12 cellular contexts compared by ENCODE assay signal in the genomic region with DNA sequence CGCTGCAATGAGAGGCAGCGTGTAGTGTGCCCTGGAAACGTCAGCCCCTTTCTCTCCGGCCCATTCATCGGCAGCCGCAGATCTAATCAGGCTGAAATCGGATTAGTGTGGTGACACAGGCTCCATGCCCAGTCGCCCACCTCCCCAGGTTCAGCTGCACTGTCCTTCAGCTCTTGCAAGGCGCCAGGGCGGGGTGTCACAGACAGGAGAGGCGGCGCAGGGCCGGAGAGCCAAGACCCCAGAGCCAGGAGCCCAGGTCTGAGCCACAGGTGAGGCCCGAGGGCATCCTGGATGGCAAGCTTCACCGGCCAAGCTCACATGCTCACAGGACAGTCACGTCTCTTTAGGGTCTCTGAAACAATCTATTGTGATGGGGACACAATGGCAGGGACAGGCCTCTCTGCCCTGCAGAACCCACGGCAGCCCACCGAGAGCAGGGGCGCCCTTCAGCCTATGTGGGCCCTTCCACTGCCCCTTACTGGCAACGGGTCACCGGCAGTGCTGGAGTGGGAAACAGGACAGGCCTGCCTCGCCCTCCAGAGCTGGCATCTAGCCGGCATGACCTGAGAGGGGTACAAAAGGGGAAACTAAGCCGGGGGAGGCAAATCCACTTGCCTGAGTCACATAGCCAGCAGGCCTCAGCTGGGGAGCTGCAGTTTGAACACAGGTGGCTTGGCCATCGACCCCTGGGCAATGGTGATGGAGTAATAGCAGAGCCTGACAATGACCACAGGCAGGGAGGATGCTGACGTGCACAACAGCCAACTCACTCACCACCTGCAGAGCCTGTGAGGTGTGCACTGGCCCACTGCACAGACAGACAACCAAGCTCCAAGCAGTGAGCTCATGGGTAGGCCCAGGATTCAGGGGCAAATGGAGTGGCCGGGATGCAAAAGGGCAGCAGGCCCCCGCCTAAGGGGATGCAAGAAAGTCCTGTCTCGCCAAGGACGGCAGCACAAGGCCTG. TPM values are rescaled to one million over a fixed set of nuclear protein-coding genes. Genes with fewer than 3 reads are reported as not detected.
DNase-seq lines count a peak whose midpoint lies in the region; ATAC-seq and TF ChIP-seq lines count a peak whose summit lies in the region.
"Had no signal": no experiment of that assay in that cellular context is flagged by ENCODE, and none has a peak within 500 bp of the region (broad histone marks: within the 10 kb centered on the region; RNA-seq: fewer than 3 reads in every experiment).

No MANE protein-coding gene starts in this region.

- H3K27ac Mint-ChIP-seq in activated T-cell treated with anti-CD3 and anti-CD28 coated beads, Interleukin-2, amount 50 U/mL, for 72 hours, result no peak overlapping the region
- H3K27ac Mint-ChIP-seq in stimulated activated memory B cell treated with anti-CD40 and anti-IgM and Interleukin-4, amounts not matched to agents 10 μg/mL and 1 μg/mL and 100 μg/mL, for 72 hours, result peak overlapping the region; percentile 87

- H3K27me3 Mint-ChIP-seq in activated T-cell treated with anti-CD3 and anti-CD28 coated beads, Interleukin-2, amount 50 U/mL, for 4 hours (ENCODE audit: low read depth), result no peaks in the 10 kb centered on the region
- no peaks in the 10 kb centered on the region for H3K27me3 Mint-ChIP-seq in activated T-cell treated with anti-CD3 and anti-CD28 coated beads, Interleukin-2, amount 50 U/mL, for 72 hours (ENCODE audit: low read depth)
- no peaks in the 10 kb centered on the region for H3K27me3 Mint-ChIP-seq in stimulated activated memory B cell treated with anti-CD40 and anti-IgM and Interleukin-4, amounts not matched to agents 10 μg/mL and 1 μg/mL and 100 μg/mL, for 72 hours

- H3K4me3 Mint-ChIP-seq in activated T-cell treated with anti-CD3 and anti-CD28 coated beads, Interleukin-2, amount 50 U/mL, for 4 hours, result peak overlapping the region; percentile 31
- H3K4me3 Mint-ChIP-seq in activated T-cell treated with anti-CD3 and anti-CD28 coated beads, Interleukin-2, amount 50 U/mL, for 72 hours, result no peak overlapping the region
- no peak overlapping the region for H3K4me3 Mint-ChIP-seq in stimulated activated memory B cell treated with anti-CD40 and anti-IgM and Interleukin-4, amounts not matched to agents 10 μg/mL and 1 μg/mL and 100 μg/mL, for 72 hours
- H3K4me3 Mint-ChIP-seq: H9 had no signal

- ATAC-seq in activated T-cell treated with anti-CD3 and anti-CD28 coated beads, Interleukin-2, amount 50 U/mL, for 4 hours, result no peak
- no peak for ATAC-seq in activated T-cell treated with anti-CD3 and anti-CD28 coated beads, Interleukin-2, amount 50 U/mL, for 72 hours (replicated peaks in 1 of 2)
- ATAC-seq in stimulated activated memory B cell treated with anti-CD40 and anti-IgM and Interleukin-4, amounts not matched to agents 10 μg/mL and 1 μg/mL and 100 μg/mL, for 72 hours, result no peak
- ATAC-seq in esophagus mucosa, result no peak
- no peak for ATAC-seq in HG03039 (IDR thresholded peaks at IDR 0.05; ENCODE audit: unreplicated experiment)
- no peak for ATAC-seq in HG02840 (IDR thresholded peaks at IDR 0.05; ENCODE audit: low FRiP score, unreplicated experiment)

- in situ Hi-C loops in astrocyte of the cerebellum (cut with HindIII; ENCODE audit: low sequenced_read_pairs), result no loop called here

- TF ChIP-seq CTCF in astrocyte of the cerebellum (IDR thresholded peaks at IDR 0.05; ENCODE audit: low read depth, low read length, missing control alignments), result no peak

- H3K9me3 Mint-ChIP-seq in activated T-cell treated with anti-CD3 and anti-CD28 coated beads, Interleukin-2, amount 50 U/mL, for 4 hours, result no peaks in the 10 kb centered on the region
- no peaks in the 10 kb centered on the region for H3K9me3 Mint-ChIP-seq in activated T-cell treated with anti-CD3 and anti-CD28 coated beads, Interleukin-2, amount 50 U/mL, for 72 hours
- H3K9me3 Mint-ChIP-seq in stimulated activated memory B cell treated with anti-CD40 and anti-IgM and Interleukin-4, amounts not matched to agents 10 μg/mL and 1 μg/mL and 100 μg/mL, for 72 hours, result no peaks in the 10 kb centered on the region
- H3K9me3 Mint-ChIP-seq: H9 had no signal

- H3K4me1 Mint-ChIP-seq in activated T-cell treated with anti-CD3 and anti-CD28 coated beads, Interleukin-2, amount 50 U/mL, for 4 hours (ENCODE audit: low read depth), result no peaks in the 10 kb centered on the region
- H3K4me1 Mint-ChIP-seq in activated T-cell treated with anti-CD3 and anti-CD28 coated beads, Interleukin-2, amount 50 U/mL, for 72 hours (ENCODE audit: low read depth), result no peaks in the 10 kb centered on the region
- peaks cover 78% of the 10 kb centered on the region for H3K4me1 Mint-ChIP-seq in stimulated activated memory B cell treated with anti-CD40 and anti-IgM and Interleukin-4, amounts not matched to agents 10 μg/mL and 1 μg/mL and 100 μg/mL, for 72 hours

- DNase-seq in activated T-cell treated with anti-CD3 and anti-CD28 coated beads, Interleukin-2, amount 50 U/mL, for 4 hours, result no peak
- no peak for DNase-seq in activated T-cell treated with anti-CD3 and anti-CD28 coated beads, Interleukin-2, amount 50 U/mL, for 72 hours
- DNase-seq in astrocyte of the cerebellum (ENCODE audit: low read depth), result peak; percentile 60
- DNase-seq in kidney tubule cell (ENCODE audit: low spot score), result peak; percentile 80
- DNase-seq: H9, NCI-H2029 treated with DMSO at 0.1 percent for 48 hours had no signal

- no peak overlapping the region for H3K4me3 ChIP-seq in astrocyte of the cerebellum (ENCODE audit: low read depth, low read length)
- H3K4me3 ChIP-seq: PC-9, tibial artery had no signal

- no peaks in the 10 kb centered on the region for H3K36me3 Mint-ChIP-seq in activated T-cell treated with anti-CD3 and anti-CD28 coated beads, Interleukin-2, amount 50 U/mL, for 4 hours (ENCODE audit: insufficient read depth)
- no peaks in the 10 kb centered on the region for H3K36me3 Mint-ChIP-seq in activated T-cell treated with anti-CD3 and anti-CD28 coated beads, Interleukin-2, amount 50 U/mL, for 72 hours (ENCODE audit: insufficient read depth in 2 of 2)
- peaks cover 27% of the 10 kb centered on the region for H3K36me3 Mint-ChIP-seq in stimulated activated memory B cell treated with anti-CD40 and anti-IgM and Interleukin-4, amounts not matched to agents 10 μg/mL and 1 μg/mL and 100 μg/mL, for 72 hours

RNA-seq across cellular contexts. Expression of gene VAV2, which starts 48.1 kb away (rescaled TPM):
- total RNA-seq in activated T-cell treated with anti-CD3 and anti-CD28 coated beads, Interleukin-2, amount 50 U/mL, for 4 hours, result 1 to 10 TPM; 2.7 to 3.7 (median 3.2) TPM
- total RNA-seq in activated T-cell treated with anti-CD3 and anti-CD28 coated beads, Interleukin-2, amount 50 U/mL, for 72 hours, result 1 to 10 TPM; 4.6 to 5.1 TPM
- 9.1 TPM for total RNA-seq in esophagus mucosa

Comparison
In these comparisons a context has a peak if more than half of its experiments do, and no peak if none do; other contexts are left out.
1. DNase-seq: peak in astrocyte of the cerebellum (single experiment) and kidney tubule cell (single experiment); none in activated T-cell treated with anti-CD3 and anti-CD28 coated beads, Interleukin-2, amount 50 U/mL, for 4 hours (single experiment) and activated T-cell treated with anti-CD3 and anti-CD28 coated beads, Interleukin-2, amount 50 U/mL, for 72 hours (0 of 2).